In the genomic region with DNA sequence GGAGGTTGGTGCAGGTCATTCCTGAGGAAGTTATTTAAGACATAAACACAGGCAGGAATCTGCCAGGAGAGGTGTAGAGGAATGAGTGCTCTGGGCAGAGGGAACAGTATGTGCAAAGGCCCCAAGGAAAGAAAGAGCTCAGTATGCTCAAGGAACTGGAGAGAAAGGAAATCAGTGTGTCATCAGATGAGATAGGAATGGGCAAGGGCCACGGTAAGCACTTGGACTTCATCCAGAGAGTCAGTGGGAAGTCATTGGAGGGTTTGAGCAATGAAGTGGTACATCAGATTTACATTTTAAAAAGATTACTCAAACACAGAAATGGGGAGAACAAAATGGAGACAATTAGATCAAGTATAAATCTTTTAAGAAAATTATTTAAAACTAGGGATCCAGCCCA, we compare ENCODE assay signal across 15 cellular contexts.
A peak's percentile ranks its signal among the peaks of the same experiment; 100 is the strongest.
DNase-seq lines count a peak whose midpoint lies in the region; ATAC-seq and TF ChIP-seq lines count a peak whose summit lies in the region.
"Had no signal": no experiment of that assay in that cellular context is flagged by ENCODE, and none has a peak within 500 bp of the region (broad histone marks: within the 10 kb centered on the region; RNA-seq: fewer than 3 reads in every experiment).

No MANE protein-coding gene starts in this region.

- peaks cover 3% of the 10 kb centered on the region for H3K27me3 ChIP-seq in A673 (replicated peaks; ENCODE audit: insufficient read depth, low read depth, low read length, poor library complexity)
- H3K27me3 ChIP-seq in gastroesophageal sphincter, result no peaks in the 10 kb centered on the region

- H3K36me3 ChIP-seq in A673 (ENCODE audit: insufficient read depth, low read length, poor library complexity, severe bottlenecking) (no peaks in the 10 kb centered on the region), gastroesophageal sphincter (peaks cover 0 to 13% of the 10 kb centered on the region in 2 donors)

- no peak for TF ChIP-seq EP300 in gastroesophageal sphincter (IDR thresholded peaks at IDR 0.05)

- 8 to 24% methylated on average over 1 of the region's 1 CpG for WGBS in gastroesophageal sphincter (ENCODE audit: low coverage in 1 of 2), 2 donors

- no peaks in the 10 kb centered on the region for H3K4me1 ChIP-seq in A673 (ENCODE audit: insufficient read depth, low read length, poor library complexity, severe bottlenecking)
- peaks cover 3 to 15% (median 4%) of the 10 kb centered on the region in 3 donors for H3K4me1 ChIP-seq in gastroesophageal sphincter

- H3K4me3 ChIP-seq in A673 (ENCODE audit: low read depth, low read length, poor library complexity, severe bottlenecking) (no peak overlapping the region), gastroesophageal sphincter (no peak overlapping the region)

- BruUV-seq in A673 (replicated peaks; lab: Mats Ljungman, UMichigan), result no TSS peak

- intact Hi-C loops in A673 (cut with micrococcal nuclease; ENCODE audit: unreplicated experiment), result no loop called here

- H3K27ac ChIP-seq in A673 (ENCODE audit: low read depth, low read length, poor library complexity, severe bottlenecking), result no peak overlapping the region
- H3K27ac ChIP-seq in gastroesophageal sphincter, result peak overlapping the region in 1 of 4 donors; percentile 36
- H3K27ac ChIP-seq: KMS-11 had no signal

- POLR2A ChIA-PET in A673 (lab: Charles Lee; ENCODE audit: low non-redundant PET), result interaction anchor here (0.7 kb wide), 1 partner anchor 31 kb away, joined by 3 read pairs; no protein-coding TSS in a partner anchor

- CTCF ChIA-PET in A673 (lab: Charles Lee), result no interaction called here

- H3K9me3 ChIP-seq in A673 (ENCODE audit: low read depth, low read length, poor library complexity, severe bottlenecking) (no peaks in the 10 kb centered on the region), gastroesophageal sphincter (no peaks in the 10 kb centered on the region)

- TF ChIP-seq POLR2A in gastroesophageal sphincter (IDR thresholded peaks at IDR 0.05), result no peak

- TF ChIP-seq CTCF in A673 (conservative IDR thresholded peaks at IDR 0.05; ENCODE audit: low read depth, low read length) (no peak), gastroesophageal sphincter (IDR thresholded peaks at IDR 0.05) (no peak)

- ATAC-seq in gastroesophageal sphincter (peak; percentile 42), HG02973 (IDR thresholded peaks at IDR 0.05; ENCODE audit: unreplicated experiment) (no peak)
- ATAC-seq: HepG2 had no signal

- DNase-seq in A673 (ENCODE audit: low spot score), result peak; percentile 61
- peak; percentile 1 for DNase-seq in LHCN-M2 (ENCODE audit: low read depth)
- peak; percentile 63 for DNase-seq in amniotic epithelial cell (ENCODE audit: low read depth)
- no peak for DNase-seq in activated CD4-positive, alpha-beta T cell treated with anti-CD3 and anti-CD28 coated beads for 1 hour
- no peak for DNase-seq in middle frontal gyrus (ENCODE audit: extremely low spot score, low spot score)
- no peak for DNase-seq in EL
- DNase-seq: C1 segment of cervical spinal cord, H9, NCI-H1105, NCI-H1694, NCI-H524 treated with DMSO at 0.1 percent for 48 hours had no signal

Comparison
In these comparisons a context has a peak if more than half of its experiments do, and no peak if none do; other contexts are left out.
1. DNase-seq: peak in A673 (single experiment), LHCN-M2 (single experiment) and amniotic epithelial cell (single experiment); none in activated CD4-positive, alpha-beta T cell treated with anti-CD3 and anti-CD28 coated beads for 1 hour (single experiment), middle frontal gyrus (single experiment) and EL (single experiment).